8 cellular contexts compared by ENCODE assay signal in the genomic region with DNA sequence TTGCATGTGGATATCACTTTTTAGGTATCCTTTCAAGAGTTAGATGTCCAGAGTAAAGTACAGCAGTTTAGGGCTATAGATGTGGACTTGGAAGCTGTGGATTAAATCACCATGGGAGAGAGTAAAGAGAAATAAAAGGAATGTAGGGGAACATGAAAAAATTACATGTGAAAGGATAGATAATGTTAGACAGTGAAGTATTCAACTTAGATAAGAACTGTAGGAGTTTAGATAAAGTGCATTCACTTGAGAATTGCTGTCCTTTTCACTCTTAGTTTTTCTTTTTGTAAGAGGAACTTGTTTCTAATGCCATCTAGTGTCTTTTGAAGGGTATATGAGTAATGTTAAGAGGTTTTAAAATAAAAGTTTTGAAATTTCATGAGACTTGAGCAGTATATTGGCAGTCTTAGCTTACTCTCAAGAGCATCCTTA. TPM values are rescaled to one million over a fixed set of nuclear protein-coding genes. Genes with fewer than 3 reads are reported as not detected.
DNase-seq lines count a peak whose midpoint lies in the region; ATAC-seq and TF ChIP-seq lines count a peak whose summit lies in the region.

No MANE protein-coding gene starts in this region.

- H3K4me3 Mint-ChIP-seq in MCF 10A (ENCODE audit: unreplicated experiment), result no peak overlapping the region
- no peak overlapping the region for H3K4me3 Mint-ChIP-seq in CD4-positive, alpha-beta T cell

- H3K27ac ChIP-seq in breast epithelium, result no peak overlapping the region
- H3K27ac ChIP-seq in RWPE1, result no peak overlapping the region
- H3K27ac ChIP-seq in CD4-positive, alpha-beta T cell (ENCODE audit: low read depth, low read length), result no peak overlapping the region
- H3K27ac ChIP-seq in caudate nucleus (ENCODE audit: low read depth, low read length), result no peak overlapping the region

- no TSS peak for BruUV-seq in MCF 10A (replicated peaks; lab: Mats Ljungman, UMichigan)

- peak; percentile 6 for TF ChIP-seq CTCF in MCF 10A (IDR thresholded peaks at IDR 0.05; ENCODE audit: unreplicated experiment)
- no peak for TF ChIP-seq CTCF in breast epithelium (IDR thresholded peaks at IDR 0.05)
- TF ChIP-seq CTCF in RWPE1 (conservative IDR thresholded peaks at IDR 0.05; ENCODE audit: low read depth), result peak; percentile 36
- TF ChIP-seq CTCF in epithelial cell of proximal tubule (conservative IDR thresholded peaks at IDR 0.05; ENCODE audit: low read depth, low read length), result peak; percentile 33
- no peak for TF ChIP-seq CTCF in CD4-positive, alpha-beta T cell (IDR thresholded peaks at IDR 0.05)

- CTCF ChIA-PET in MCF 10A (lab: Yijun Ruan, JAX) (interaction anchor here (0.6 to 1.2 kb wide), 3 partner anchors 27 to 335 kb away, joined by 3 read pairs; no protein-coding TSS in a partner anchor), RWPE1 (lab: Yijun Ruan, JAX) (interaction anchor here (0.7 kb wide), 2 partner anchors 12 to 665 kb away, joined by 4 read pairs; no protein-coding TSS in a partner anchor)
- CTCF ChIA-PET in CD4-positive, alpha-beta T cell (lab: Charles Lee), result no interaction called here

- H3K27ac Mint-ChIP-seq in MCF 10A (ENCODE audit: low read depth, unreplicated experiment), result no peak overlapping the region
- H3K27ac Mint-ChIP-seq in CD4-positive, alpha-beta T cell, result no peak overlapping the region

- H3K4me3 ChIP-seq in breast epithelium (no peak overlapping the region), epithelial cell of proximal tubule (ENCODE audit: low read depth, low read length) (no peak overlapping the region)

- intact Hi-C loops in MCF 10A (cut with micrococcal nuclease), result no loop called here
- intact Hi-C loops in breast epithelium (cut with DNase I; ENCODE audit: low total_unique reads), result no loop called here
- intact Hi-C loops in CD4-positive, alpha-beta T cell (cut with DNase I, micrococcal nuclease), result no loop called here

- no peaks in the 10 kb centered on the region for H3K36me3 ChIP-seq in breast epithelium

- no peaks in the 10 kb centered on the region for H3K4me1 ChIP-seq in breast epithelium

- peak; percentile 17 for DNase-seq in MCF 10A (ENCODE audit: unreplicated experiment)
- no peak for DNase-seq in breast epithelium (ENCODE audit: low spot score in 2 of 2)
- DNase-seq in RWPE1 (ENCODE audit: low spot score), result peak; percentile 4
- DNase-seq in epithelial cell of proximal tubule (ENCODE audit: low read depth), result no peak
- peak; percentile 17 for DNase-seq in stromal cell of bone marrow (ENCODE audit: low read depth)
- DNase-seq in CD4-positive, alpha-beta T cell, result no peak
- no peak for DNase-seq in caudate nucleus (lab: John Stamatoyannopoulos, UW)

- peaks cover 2% of the 10 kb centered on the region for H3K9me3 Mint-ChIP-seq in MCF 10A (ENCODE audit: unreplicated experiment)
- no peaks in the 10 kb centered on the region for H3K9me3 Mint-ChIP-seq in CD4-positive, alpha-beta T cell

- no peaks in the 10 kb centered on the region for H3K9me3 ChIP-seq in breast epithelium
- H3K9me3 ChIP-seq in CD4-positive, alpha-beta T cell (ENCODE audit: control insufficient read depth, low read length), result no peaks in the 10 kb centered on the region

- peaks cover 7% of the 10 kb centered on the region for H3K36me3 Mint-ChIP-seq in MCF 10A (ENCODE audit: insufficient read depth, unreplicated experiment)
- peaks cover 2% of the 10 kb centered on the region for H3K36me3 Mint-ChIP-seq in CD4-positive, alpha-beta T cell (ENCODE audit: low read depth)

- H3K27me3 Mint-ChIP-seq in MCF 10A (ENCODE audit: insufficient read depth, unreplicated experiment), result no peaks in the 10 kb centered on the region
- H3K27me3 Mint-ChIP-seq in CD4-positive, alpha-beta T cell, result no peaks in the 10 kb centered on the region

- ATAC-seq in HG03520 (IDR thresholded peaks at IDR 0.05; ENCODE audit: unreplicated experiment), result no peak
- ATAC-seq in CD4-positive, alpha-beta T cell (ENCODE audit: poor library complexity), result no peak

- H3K27me3 ChIP-seq in breast epithelium, result no peaks in the 10 kb centered on the region
- H3K27me3 ChIP-seq in CD4-positive, alpha-beta T cell (ENCODE audit: control insufficient read depth, insufficient read depth, low read length), result no peaks in the 10 kb centered on the region

- no peaks in the 10 kb centered on the region for H3K4me1 Mint-ChIP-seq in MCF 10A (ENCODE audit: insufficient read depth, unreplicated experiment)
- no peaks in the 10 kb centered on the region for H3K4me1 Mint-ChIP-seq in CD4-positive, alpha-beta T cell (ENCODE audit: low read depth)

- POLR2A ChIA-PET in MCF 10A (lab: Yijun Ruan, JAX) (interaction anchor here (1.3 kb wide), 1 partner anchor 157 kb away, joined by 3 read pairs; a partner anchor contains a TSS), RWPE1 (lab: Yijun Ruan, JAX; ENCODE audit: low non-redundant PET) (no interaction called here)
- POLR2A ChIA-PET in CD4-positive, alpha-beta T cell (lab: Charles Lee), result no interaction called here

- no peak for TF ChIP-seq POLR2A in breast epithelium (IDR thresholded peaks at IDR 0.05)

RNA-seq across cellular contexts. Expression of a gene that starts 40.1 kb away (rescaled TPM):
- total RNA-seq in MCF 10A (2022), result 33.3 and 39.2 TPM in 2 replicates
- 10 to 100 TPM; 28.0 to 34.4 (median 31.6) TPM for total RNA-seq in breast epithelium
- total RNA-seq in epithelial cell of proximal tubule, result 30.3 and 38.0 TPM in 2 replicates
- 1 to 10 TPM; 5.7 to 6.5 TPM for total RNA-seq in CD4-positive, alpha-beta T cell

Comparison
In these comparisons a context has a peak if more than half of its experiments do, and no peak if none do; other contexts are left out.
1. DNase-seq: peak in MCF 10A (single experiment), RWPE1 (single experiment) and stromal cell of bone marrow (single experiment); none in breast epithelium (0 of 2), epithelial cell of proximal tubule (single experiment), CD4-positive, alpha-beta T cell (0 of 10) and caudate nucleus (0 of 61).
2. CTCF ChIP-seq: peak in MCF 10A (single experiment), RWPE1 (single experiment) and epithelial cell of proximal tubule (single experiment); none in breast epithelium (0 of 3) and CD4-positive, alpha-beta T cell (single experiment).